ENCODE assay signal across 8 cellular contexts in genomic region chr2:173965372-173966025, GRCh38. TPM values are rescaled to one million over a fixed set of nuclear protein-coding genes. Genes with fewer than 3 reads are reported as not detected.
DNase-seq lines count a peak whose midpoint lies in the region; ATAC-seq and TF ChIP-seq lines count a peak whose summit lies in the region.

TSS of gene SP3 (minus strand) at chr2:173965373. CDS start at chr2:173965171, 202 bp downstream.

- peak within 1 kb of the TSS; percentile 94 to 100 (median 98) for H3K27ac Mint-ChIP-seq in CD4-positive, alpha-beta memory T cell

- peak within 1 kb of the TSS; percentile 90 to 99 (median 96) for H3K4me3 Mint-ChIP-seq in CD4-positive, alpha-beta memory T cell

- H3K36me3 Mint-ChIP-seq in CD4-positive, alpha-beta memory T cell = peaks cover 7 to 29% of the 10 kb centered on the region in 2 donors

- 0% methylated on average over 52 of the region's 52 CpGs for WGBS in ectodermal cell, 2 experiments
- 0% methylated on average over 52 of the region's 52 CpGs for WGBS in lung, 2 donors

- TF ChIP-seq CTCF in HL-60 (IDR thresholded peaks at IDR 0.05; ENCODE audit: insufficient read depth, low read length) (no peak), lung (IDR thresholded peaks at IDR 0.05; ENCODE audit: control extremely low read depth, extremely low read depth) (no peak)

- POLR2A ChIA-PET in CD4-positive, alpha-beta memory T cell (lab: Charles Lee; ENCODE audit: partially characterized antibody) = interaction anchor here (0.6 to 2.2 kb wide), 13 partner anchors 10 to 1538 kb away, joined by 3 to 7 read pairs (median 3); partner anchors contain the start of genes ITGA6, OLA1 and SCRN3

- H3K36me3 ChIP-seq in CD4-positive, alpha-beta memory T cell (ENCODE audit: insufficient read depth, low read length) = no peaks in the 10 kb centered on the region
- H3K36me3 ChIP-seq in ectodermal cell (ENCODE audit: control insufficient read depth, insufficient read depth, low read length) = peaks cover 6% of the 10 kb centered on the region
- no peaks in the 10 kb centered on the region for H3K36me3 ChIP-seq in lung (ENCODE audit: control insufficient read depth in 2 of 2, insufficient read depth in 2 of 2, low read length in 2 of 2)

- DNase-seq in CD4-positive, alpha-beta memory T cell = peak; percentile 95 to 97 (median 96)
- DNase-seq in HL-60 (ENCODE audit: low read depth in 1 of 2, low spot score in 1 of 2) (peak; percentile 88 to 97), NK-92 (lab: John Stamatoyannopoulos, UW; ENCODE audit: unreplicated experiment) (peak; percentile 69), lung (ENCODE audit: low spot score) (peak; percentile 97)
- peak; percentile 90 for DNase-seq in activated CD8-positive, alpha-beta memory T cell treated with anti-CD3 and anti-CD28 coated beads for 1 hour (ENCODE audit: extremely low read depth in 1 of 2, low read depth in 1 of 2)
- peak; percentile 86 to 92 (median 89) for DNase-seq in stimulated activated CD4-positive, alpha-beta T cell treated with anti-CD3 and anti-CD28 coated beads, TNF-alpha, amount 100 ng/mL, for 4 hours (ENCODE audit: low read depth in 3 of 3)

- no peaks in the 10 kb centered on the region for H3K9me3 ChIP-seq in CD4-positive, alpha-beta memory T cell (ENCODE audit: control insufficient read depth in 1 of 2, low read length in 2 of 2)
- H3K9me3 ChIP-seq in ectodermal cell (ENCODE audit: control insufficient read depth, low read length) = no peaks in the 10 kb centered on the region
- H3K9me3 ChIP-seq in lung (ENCODE audit: control insufficient read depth in 2 of 2, insufficient read depth in 1 of 2, low read length in 1 of 2) = no peaks in the 10 kb centered on the region

- peak; percentile 67 for ATAC-seq in GM19455 (IDR thresholded peaks at IDR 0.05; ENCODE audit: unreplicated experiment)
- peak; percentile 86 for ATAC-seq in lung (ENCODE audit: insufficient read depth, low FRiP score)

- H3K4me1 ChIP-seq in CD4-positive, alpha-beta memory T cell (ENCODE audit: insufficient read depth, low read length) = peaks cover 33% of the 10 kb centered on the region
- H3K4me1 ChIP-seq in ectodermal cell (ENCODE audit: control insufficient read depth, insufficient read depth, low read length) (no peaks in the 10 kb centered on the region), lung (ENCODE audit: control insufficient read depth in 2 of 2, insufficient read depth in 2 of 2, low read length in 2 of 2) (peaks cover 0 to 5% of the 10 kb centered on the region in 2 donors)

- no peaks in the 10 kb centered on the region for H3K27me3 ChIP-seq in CD4-positive, alpha-beta memory T cell (ENCODE audit: insufficient read depth, low read length)
- H3K27me3 ChIP-seq in HL-60 (ENCODE audit: insufficient read depth, poor library complexity, severe bottlenecking) (no peaks in the 10 kb centered on the region), ectodermal cell (ENCODE audit: control insufficient read depth, insufficient read depth, low read length, poor library complexity, severe bottlenecking) (no peaks in the 10 kb centered on the region), lung (ENCODE audit: control insufficient read depth, insufficient read depth) (no peaks in the 10 kb centered on the region)

- H3K9me3 Mint-ChIP-seq in CD4-positive, alpha-beta memory T cell = peaks cover 0 to 2% (median 0%) of the 10 kb centered on the region in 8 donors

- no peaks in the 10 kb centered on the region for H3K27me3 Mint-ChIP-seq in CD4-positive, alpha-beta memory T cell

- H3K4me1 Mint-ChIP-seq in CD4-positive, alpha-beta memory T cell = peaks cover 23 to 51% (median 35%) of the 10 kb centered on the region in 4 donors

- peak within 1 kb of the TSS; percentile 96 for H3K27ac ChIP-seq in CD4-positive, alpha-beta memory T cell (ENCODE audit: low read depth, low read length)
- H3K27ac ChIP-seq in HL-60 (replicated peaks) (peak within 1 kb of the TSS; percentile 98), ectodermal cell (ENCODE audit: insufficient read depth, low read depth, low read length, poor library complexity, severe bottlenecking) (peak within 1 kb of the TSS; percentile 97), lung (ENCODE audit: low read depth in 1 of 2, low read length in 1 of 2) (peak within 1 kb of the TSS; percentile 100)

- CTCF ChIA-PET in CD4-positive, alpha-beta memory T cell (lab: Charles Lee; ENCODE audit: partially characterized antibody) = no interaction called here

- intact Hi-C loops in CD4-positive, alpha-beta memory T cell (cut with micrococcal nuclease) = loop anchor here (1.0 to 10.0 kb wide), 5 partner anchors 75 to 1203 kb away; partner anchors contain the start of genes ATF2, OLA1 and WIPF1

- peak within 1 kb of the TSS; percentile 53 to 83 for H3K4me3 ChIP-seq in CD4-positive, alpha-beta memory T cell (ENCODE audit: low read length in 2 of 2)
- H3K4me3 ChIP-seq in HL-60 (replicated peaks; ENCODE audit: insufficient read depth, low read length) (peak within 1 kb of the TSS; percentile 69), ectodermal cell (ENCODE audit: insufficient read depth, low read depth, low read length) (peak within 1 kb of the TSS; percentile 100), lung (peak within 1 kb of the TSS; percentile 96)

RNA-seq across cellular contexts. Expression of gene SP3, which starts in this region (rescaled TPM):
- total RNA-seq in CD4-positive, alpha-beta memory T cell = 100 to 1,000 TPM; 117 to 130 TPM
- 10 to 100 TPM; 55.5 to 83.4 TPM for polyA plus RNA-seq in CD4-positive, alpha-beta memory T cell
- polyA plus RNA-seq in ectodermal cell (2013, experiment 1 of 4) = 111 TPM
- 107 TPM for polyA plus RNA-seq in ectodermal cell (2013, experiment 2 of 4)
- 89.4 TPM for polyA plus RNA-seq in ectodermal cell (2013, experiment 3 of 4)
- polyA plus RNA-seq in ectodermal cell (2013, experiment 4 of 4) = 94.7 TPM
- total RNA-seq in lung = 100 to 1,000 TPM in 1 of 2 donors, 10 to 100 TPM in 1; 81.4 to 183 TPM
- 10 to 100 TPM; 14.5 to 29.0 TPM for polyA plus RNA-seq in lung

Comparison
In these comparisons a context has a peak if more than half of its experiments do, and no peak if none do; other contexts are left out.
1. Peak in every context shown above with its lines: DNase-seq, ATAC-seq, H3K4me3 ChIP-seq and H3K27ac ChIP-seq.